8 cellular contexts compared by ENCODE assay signal in the genomic region with DNA sequence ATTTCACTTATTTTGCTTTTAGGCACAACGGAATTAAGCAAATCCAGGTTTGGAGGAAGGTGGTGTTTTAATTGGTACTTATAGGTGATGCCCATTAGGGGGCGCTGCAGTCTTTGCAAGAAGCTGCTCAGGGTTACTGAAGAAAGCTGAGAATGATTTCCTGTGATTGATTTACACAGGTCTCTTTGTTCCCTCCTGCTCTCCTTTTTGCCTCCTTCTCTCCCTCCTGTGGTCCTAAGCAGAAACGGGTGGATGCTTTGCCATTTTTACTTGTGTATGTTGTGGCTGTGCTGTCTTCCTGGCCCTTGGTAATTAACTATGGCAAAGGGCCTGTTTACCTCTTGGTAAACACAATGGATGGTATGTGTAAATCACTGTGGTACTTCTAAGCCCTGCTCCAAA.
A peak's percentile ranks its signal among the peaks of the same experiment; 100 is the strongest.
DNase-seq lines count a peak whose midpoint lies in the region; ATAC-seq, FAIRE-seq and TF ChIP-seq lines count a peak whose summit lies in the region.

No MANE protein-coding gene starts in this region.

- peak; percentile 42 for TF ChIP-seq CTCF in GM20000 (IDR thresholded peaks at IDR 0.05; ENCODE audit: extremely low read depth, missing control alignments)

- peak overlapping the region; percentile 67 for H3K27ac ChIP-seq in layer of hippocampus (ENCODE audit: low read depth, low read length)

- no peak overlapping the region for H3K4me3 Mint-ChIP-seq in stimulated activated memory B cell treated with anti-CD40 and anti-IgM and Interleukin-4, amounts not matched to agents 10 μg/mL and 1 μg/mL and 100 μg/mL, for 72 hours

- no peaks in the 10 kb centered on the region for H3K27me3 ChIP-seq in layer of hippocampus (ENCODE audit: control insufficient read depth, insufficient read depth, low read length)

- H3K36me3 Mint-ChIP-seq in stimulated activated memory B cell treated with anti-CD40 and anti-IgM and Interleukin-4, amounts not matched to agents 10 μg/mL and 1 μg/mL and 100 μg/mL, for 72 hours: peaks cover 68% of the 10 kb centered on the region

- no peak overlapping the region for H3K27ac Mint-ChIP-seq in stimulated activated memory B cell treated with anti-CD40 and anti-IgM and Interleukin-4, amounts not matched to agents 10 μg/mL and 1 μg/mL and 100 μg/mL, for 72 hours

- peak; percentile 68 for FAIRE-seq in A204.1 (lab: Jason Lieb, UNC)

- H3K27me3 Mint-ChIP-seq in stimulated activated memory B cell treated with anti-CD40 and anti-IgM and Interleukin-4, amounts not matched to agents 10 μg/mL and 1 μg/mL and 100 μg/mL, for 72 hours: no peaks in the 10 kb centered on the region

- no peak for ATAC-seq in stimulated activated memory B cell treated with anti-CD40 and anti-IgM and Interleukin-4, amounts not matched to agents 10 μg/mL and 1 μg/mL and 100 μg/mL, for 72 hours

- H3K4me1 Mint-ChIP-seq in stimulated activated memory B cell treated with anti-CD40 and anti-IgM and Interleukin-4, amounts not matched to agents 10 μg/mL and 1 μg/mL and 100 μg/mL, for 72 hours: no peaks in the 10 kb centered on the region

- peak; percentile 69 for DNase-seq in GM20000 (ENCODE audit: low spot score)
- peak; percentile 67 for DNase-seq in NCI-H345 (lab: John Stamatoyannopoulos, UW)
- peak; percentile 48 for DNase-seq in activated CD4-positive, CD25-positive, alpha-beta regulatory T cell treated with anti-CD3 and anti-CD28 coated beads, Interleukin-2, amount 50 U/mL, for 72 hours
- DNase-seq in cerebellar cortex (ENCODE audit: low spot score): peak; percentile 90
- peak; percentile 64 to 66 for DNase-seq in stimulated activated CD4-positive, alpha-beta T cell treated with anti-CD3 and anti-CD28 coated beads, Interleukin-2, amount 100 ng/mL, for 24 hours

- no peaks in the 10 kb centered on the region for H3K9me3 Mint-ChIP-seq in stimulated activated memory B cell treated with anti-CD40 and anti-IgM and Interleukin-4, amounts not matched to agents 10 μg/mL and 1 μg/mL and 100 μg/mL, for 72 hours
